In the genomic region with DNA sequence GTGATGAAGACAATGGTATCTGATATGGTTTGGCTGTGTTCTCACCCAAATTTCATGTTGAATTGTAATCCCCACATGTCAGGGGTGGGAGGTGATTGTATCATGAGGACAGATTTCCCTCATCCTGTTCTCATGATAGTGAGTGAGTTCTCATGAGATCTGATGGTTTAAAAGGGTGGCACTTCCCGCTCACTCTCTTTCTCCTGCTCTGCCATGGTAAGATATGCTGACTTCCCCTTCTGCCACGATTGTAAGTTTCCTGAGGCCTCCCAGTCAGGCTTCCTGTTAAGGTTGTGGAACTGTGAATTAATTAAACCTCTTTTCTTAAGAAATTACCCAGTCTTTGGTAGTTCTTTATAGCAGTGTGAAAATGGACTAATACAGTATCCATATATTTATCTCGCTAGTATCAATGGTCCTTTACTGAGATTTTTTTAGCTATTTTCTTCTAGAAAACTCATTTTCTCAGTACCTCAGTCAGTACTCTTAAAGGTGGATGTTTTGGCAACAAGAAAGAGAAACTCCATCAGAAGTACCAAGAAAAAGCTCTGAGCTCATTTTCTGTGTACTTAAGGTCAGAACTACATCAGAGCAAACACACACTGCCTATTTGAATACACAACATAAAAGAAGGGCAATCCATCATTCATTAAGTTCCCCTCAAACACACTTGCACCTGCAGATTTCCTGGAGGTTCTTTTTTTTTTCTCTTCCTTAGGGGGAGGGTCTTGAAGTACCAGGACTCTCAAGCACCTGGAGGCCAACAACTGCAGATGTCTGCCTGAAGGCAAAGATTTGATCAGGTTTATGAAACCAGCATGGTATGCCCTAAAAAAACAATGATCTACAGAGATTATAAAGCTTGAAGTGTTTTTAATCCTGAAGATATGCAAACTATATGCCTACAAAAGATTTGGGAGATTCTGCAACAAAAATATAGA, we compare ENCODE assay signal across 1 cellular context.
TF ChIP-seq lines count a peak whose summit lies in the region.

No MANE protein-coding gene starts in this region.

TF ChIP-seq in A549, 52 proteins besides CTCF, POLR2A, EP300 and RAD21:
- TF ChIP-seq NR3C1 (IDR thresholded peaks at IDR 0.05) (no peak), NPAS2 (CRISPR knock-in tag; IDR thresholded peaks at IDR 0.05; ENCODE audit: borderline replicate concordance) (no peak), POLR2AphosphoS2 (conservative IDR thresholded peaks at IDR 0.05; ENCODE audit: low read length) (no peak), HDAC2 (IDR thresholded peaks at IDR 0.05) (no peak), RNF2 (IDR thresholded peaks at IDR 0.05; ENCODE audit: borderline replicate concordance, low read depth) (no peak), ESRRA (IDR thresholded peaks at IDR 0.05; ENCODE audit: borderline replicate concordance, low read length) (no peak), ZNF302 (CRISPR knock-in tag; IDR thresholded peaks at IDR 0.05) (no peak), KDM5A (IDR thresholded peaks at IDR 0.05) (no peak), ZSCAN20 (CRISPR knock-in tag; IDR thresholded peaks at IDR 0.05) (no peak), BHLHE40 (IDR thresholded peaks at IDR 0.05; ENCODE audit: low read depth, low read length) (no peak)
